Comparison of ENCODE assay signal across 23 cellular contexts in the genomic region with DNA sequence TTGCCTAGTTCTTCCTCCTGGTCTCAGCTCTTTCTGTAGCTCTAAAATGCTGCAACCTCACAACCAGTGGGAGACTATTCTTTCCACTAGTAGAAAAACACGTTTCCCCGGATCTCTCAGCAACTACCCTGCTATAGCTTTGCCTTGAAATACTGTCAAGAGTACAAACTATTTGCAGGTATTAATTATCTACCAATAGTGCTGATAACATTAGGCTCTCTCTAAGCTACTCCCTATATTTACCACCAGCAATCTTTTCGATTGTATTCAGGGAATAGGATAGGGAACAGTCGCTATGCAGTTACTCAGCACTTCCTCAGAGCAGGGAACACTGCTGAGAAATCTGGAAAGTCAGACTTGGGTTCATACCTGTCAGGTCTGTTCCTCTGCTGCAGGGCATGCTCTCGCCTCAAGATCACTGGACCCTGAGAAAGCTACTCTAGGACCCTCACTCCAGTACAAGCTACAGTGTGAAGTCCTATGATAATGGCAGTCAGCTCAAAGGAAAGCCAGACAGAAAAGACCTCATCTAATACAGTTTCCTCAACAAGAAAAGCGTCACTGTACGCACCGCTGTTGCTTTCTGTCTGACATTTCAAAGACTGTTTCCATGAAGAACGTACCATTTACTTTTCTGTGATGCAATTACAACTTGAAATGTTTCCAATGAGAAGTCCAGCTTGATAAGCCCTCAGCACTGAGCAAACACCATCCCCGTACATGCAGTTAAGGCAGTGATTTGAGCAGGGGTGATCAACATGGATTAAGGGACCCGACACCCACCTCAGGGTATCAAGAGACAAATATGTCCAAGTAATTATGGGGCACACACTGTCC. TPM values are rescaled to one million over a fixed set of nuclear protein-coding genes. Genes with fewer than 3 reads are reported as not detected.
DNase-seq lines count a peak whose midpoint lies in the region; ATAC-seq and TF ChIP-seq lines count a peak whose summit lies in the region.
"Had no signal": no experiment of that assay in that cellular context is flagged by ENCODE, and none has a peak within 500 bp of the region (broad histone marks: within the 10 kb centered on the region; RNA-seq: fewer than 3 reads in every experiment).

No MANE protein-coding gene starts in this region.

- H3K36me3 ChIP-seq in body of pancreas (replicated peaks in 1 of 2; ENCODE audit: insufficient read depth in 1 of 2, low read depth in 2 of 2) (peaks cover 0 to 1% of the 10 kb centered on the region in 2 donors), mesenchymal stem cell (ENCODE audit: control insufficient read depth in 1 of 2, insufficient read depth in 2 of 2, low read depth in 1 of 2, low read length in 2 of 2) (peaks cover 9 to 40% of the 10 kb centered on the region in 2 experiments)
- H3K36me3 ChIP-seq: MG63 had no signal

- no peak overlapping the region for H3K14ac ChIP-seq in mesenchymal stem cell (ENCODE audit: low read length in 2 of 2)

- no peak overlapping the region for H2AK5ac ChIP-seq in mesenchymal stem cell (ENCODE audit: low read length, severe bottlenecking)

- H3K9me3 ChIP-seq in body of pancreas (no peaks in the 10 kb centered on the region), mesenchymal stem cell (ENCODE audit: control insufficient read depth, low read length) (no peaks in the 10 kb centered on the region)
- H3K9me3 ChIP-seq: MG63, SJSA1 had no signal

- 44 to 50% methylated on average over 11 of the region's 11 CpGs for WGBS in body of pancreas, 2 donors
- WGBS in mesenchymal stem cell = 90% methylated on average over 9 of the region's 11 CpGs

- H3K27me3 Mint-ChIP-seq in activated naive CD4-positive, alpha-beta T cell treated with anti-CD3 and anti-CD28 coated beads, Interleukin-2, amount 10 ng/mL, durations not matched to agents 7 days and 5 days = no peaks in the 10 kb centered on the region
- H3K27me3 Mint-ChIP-seq in effector memory CD8-positive, alpha-beta T cell = no peaks in the 10 kb centered on the region
- H3K27me3 Mint-ChIP-seq: CD4-positive, alpha-beta T cell had no signal

- H4K8ac ChIP-seq in mesenchymal stem cell (ENCODE audit: low read length) = peak overlapping the region; percentile 32

- no peaks in the 10 kb centered on the region for H3K9me3 Mint-ChIP-seq in activated naive CD4-positive, alpha-beta T cell treated with anti-CD3 and anti-CD28 coated beads, Interleukin-2, amount 10 ng/mL, durations not matched to agents 7 days and 5 days
- no peaks in the 10 kb centered on the region for H3K9me3 Mint-ChIP-seq in effector memory CD8-positive, alpha-beta T cell
- H3K9me3 Mint-ChIP-seq: CD4-positive, alpha-beta T cell had no signal

- no peak overlapping the region for H3K27ac Mint-ChIP-seq in activated naive CD4-positive, alpha-beta T cell treated with anti-CD3 and anti-CD28 coated beads, Interleukin-2, amount 10 ng/mL, durations not matched to agents 7 days and 5 days
- no peak overlapping the region for H3K27ac Mint-ChIP-seq in effector memory CD8-positive, alpha-beta T cell
- H3K27ac Mint-ChIP-seq: CD4-positive, alpha-beta T cell had no signal

- no peak overlapping the region for H3K9ac ChIP-seq in mesenchymal stem cell (ENCODE audit: low read length)
- H3K9ac ChIP-seq: BLaER1 treated with 17β-estradiol and CSF1 and Interleukin-3, amounts not matched to agents 10 nM and 100 nM had no signal

- TF ChIP-seq CTCF in body of pancreas (IDR thresholded peaks at IDR 0.05) = no peak

- H3K27ac ChIP-seq in body of pancreas (peak overlapping the region in 3 of 4 donors; percentile 25 to 58 (median 42)), mesenchymal stem cell (ENCODE audit: low read length, poor library complexity, severe bottlenecking) (no peak overlapping the region)
- H3K27ac ChIP-seq: BLaER1 treated with 17β-estradiol and CSF1 and Interleukin-3, amounts not matched to agents 10 nM and 100 nM; SJSA1 had no signal

- no peaks in the 10 kb centered on the region for H3K4me1 Mint-ChIP-seq in activated naive CD4-positive, alpha-beta T cell treated with anti-CD3 and anti-CD28 coated beads, Interleukin-2, amount 10 ng/mL, durations not matched to agents 7 days and 5 days
- H3K4me1 Mint-ChIP-seq in effector memory CD8-positive, alpha-beta T cell (ENCODE audit: low read depth in 2 of 2) = no peaks in the 10 kb centered on the region

- no peak overlapping the region for H3K23ac ChIP-seq in mesenchymal stem cell (ENCODE audit: low read length in 2 of 2)

- CTCF ChIA-PET in activated naive CD4-positive, alpha-beta T cell treated with anti-CD3 and anti-CD28 coated beads, Interleukin-2, amount 10 ng/mL, durations not matched to agents 7 days and 5 days (lab: Charles Lee) = no interaction called here

- H3K27me3 ChIP-seq in body of pancreas = no peaks in the 10 kb centered on the region
- H3K27me3 ChIP-seq in mesenchymal stem cell (ENCODE audit: control insufficient read depth in 1 of 2, insufficient read depth in 1 of 2, low read length in 2 of 2) = no peaks in the 10 kb centered on the region
- H3K27me3 ChIP-seq: BLaER1 treated with 17β-estradiol and CSF1 and Interleukin-3, amounts not matched to agents 10 nM and 100 nM; MG63; SJSA1 had no signal

- H2AFZ ChIP-seq in mesenchymal stem cell (ENCODE audit: low read depth, low read length) = no peak overlapping the region

- peak overlapping the region in 1 of 2 experiments; percentile 45 for H3K4ac ChIP-seq in mesenchymal stem cell (ENCODE audit: low read depth in 1 of 2, low read length in 2 of 2)

- H2BK15ac ChIP-seq in mesenchymal stem cell (ENCODE audit: low read depth, poor library complexity, severe bottlenecking) = no peak overlapping the region

- peak; percentile 75 for ATAC-seq in body of pancreas
- ATAC-seq in left lobe of liver = peak; percentile 83
- no peak for ATAC-seq in effector memory CD8-positive, alpha-beta T cell (replicated peaks)

- no peak overlapping the region for H3K4me2 ChIP-seq in mesenchymal stem cell (ENCODE audit: low read length, poor library complexity, severe bottlenecking)
- H3K4me2 ChIP-seq: BLaER1 treated with 17β-estradiol and CSF1 and Interleukin-3, amounts not matched to agents 10 nM and 100 nM had no signal

- H3K4me3 Mint-ChIP-seq in activated naive CD4-positive, alpha-beta T cell treated with anti-CD3 and anti-CD28 coated beads, Interleukin-2, amount 10 ng/mL, durations not matched to agents 7 days and 5 days = no peak overlapping the region
- H3K4me3 Mint-ChIP-seq in effector memory CD8-positive, alpha-beta T cell = no peak overlapping the region
- H3K4me3 Mint-ChIP-seq: CD4-positive, alpha-beta T cell had no signal

- DNase-seq in body of pancreas (no peak), left lobe of liver (ENCODE audit: low spot score) (no peak), mesenchymal stem cell (no peak), SKM-1 (lab: John Stamatoyannopoulos, UW; ENCODE audit: unreplicated experiment) (no peak), GM19238 (ENCODE audit: insufficient read length, low spot score) (no peak)
- no peak for DNase-seq in activated naive CD4-positive, alpha-beta T cell treated with anti-CD3 and anti-CD28 coated beads, Interleukin-2, amount 10 ng/mL, durations not matched to agents 7 days and 5 days
- DNase-seq in effector memory CD8-positive, alpha-beta T cell = no peak
- DNase-seq: CD4-positive, alpha-beta T cell; COR-L47; DMS53; HCEC 1CT; IMR-90; KG1; MG63; NCI-H1105 treated with DMSO at 0.1 percent for 48 hours; NCI-H146; NCI-H1930; NCI-H2107; NCI-H69; Right ventricle myocardium superior; RPMI8226 had no signal

- H2BK120ac ChIP-seq in mesenchymal stem cell (ENCODE audit: low read depth, low read length) = no peak overlapping the region

- H3K4me3 ChIP-seq in body of pancreas (no peak overlapping the region), mesenchymal stem cell (ENCODE audit: insufficient read depth in 1 of 2, low read depth in 1 of 2, low read length in 2 of 2) (no peak overlapping the region)
- H3K4me3 ChIP-seq: BLaER1 treated with 17β-estradiol and CSF1 and Interleukin-3, amounts not matched to agents 10 nM and 100 nM; MG63; SJSA1 had no signal

- H3K18ac ChIP-seq in mesenchymal stem cell (ENCODE audit: low read depth in 1 of 2, low read length in 2 of 2) = peak overlapping the region in 1 of 2 experiments; percentile 54

- H4K91ac ChIP-seq in mesenchymal stem cell (ENCODE audit: low read length) = peak overlapping the region; percentile 40

- H3K4me1 ChIP-seq in body of pancreas (peaks cover 11% of the 10 kb centered on the region), mesenchymal stem cell (ENCODE audit: control insufficient read depth, insufficient read depth, low read depth, low read length) (no peaks in the 10 kb centered on the region)
- H3K4me1 ChIP-seq: BLaER1 treated with 17β-estradiol and CSF1 and Interleukin-3, amounts not matched to agents 10 nM and 100 nM had no signal

- H3K79me1 ChIP-seq in mesenchymal stem cell (replicated peaks; ENCODE audit: low read length, poor library complexity, severe bottlenecking) = peaks cover 6% of the 10 kb centered on the region

- TF ChIP-seq POLR2A in body of pancreas (IDR thresholded peaks at IDR 0.05) = no peak

- H3K36me3 Mint-ChIP-seq in activated naive CD4-positive, alpha-beta T cell treated with anti-CD3 and anti-CD28 coated beads, Interleukin-2, amount 10 ng/mL, durations not matched to agents 7 days and 5 days = peaks cover 42% of the 10 kb centered on the region
- peaks cover 7% of the 10 kb centered on the region for H3K36me3 Mint-ChIP-seq in effector memory CD8-positive, alpha-beta T cell (ENCODE audit: insufficient read depth)

- peak overlapping the region; percentile 55 to 64 for H2BK12ac ChIP-seq in mesenchymal stem cell (ENCODE audit: low read length in 2 of 2)

- H2BK5ac ChIP-seq in mesenchymal stem cell (ENCODE audit: low read depth, low read length, poor library complexity, severe bottlenecking) = no peak overlapping the region

- intact Hi-C loops in body of pancreas (cut with DNase I) = no loop called here

RNA-seq across cellular contexts. Expression of gene GDF7, which starts 22.7 kb away (rescaled TPM):
- total RNA-seq in body of pancreas (1 to 10 TPM; 2.0 to 7.3 TPM), left lobe of liver (3.5 TPM)
- polyA plus RNA-seq in mesenchymal stem cell (2013, experiment 1 of 2) = 0.23 TPM
- 0.25 TPM for polyA plus RNA-seq in mesenchymal stem cell (2013, experiment 2 of 2)

RNA-seq across cellular contexts. Expression of gene HS1BP3, which starts 38.7 kb away (rescaled TPM):
- 10 to 100 TPM; 21.1 to 23.1 TPM for total RNA-seq in body of pancreas
- total RNA-seq in left lobe of liver = 20.1 TPM
- polyA plus RNA-seq in mesenchymal stem cell (2013, experiment 1 of 2) = 42.4 TPM
- polyA plus RNA-seq in mesenchymal stem cell (2013, experiment 2 of 2) = 39.8 TPM
